In genomic region chrX:140141444-140142029, GRCh38 we compare ENCODE assay signal across 8 cellular contexts.
DNase-seq lines count a peak whose midpoint lies in the region; ATAC-seq and TF ChIP-seq lines count a peak whose summit lies in the region.

No MANE protein-coding gene starts in this region.

- H3K36me3 ChIP-seq in neural cell (ENCODE audit: insufficient read depth, low read length) = no peaks in the 10 kb centered on the region

- no peaks in the 10 kb centered on the region for H3K27me3 ChIP-seq in neural cell (ENCODE audit: insufficient read depth, low read depth, low read length)

- no peak overlapping the region for H3K27ac Mint-ChIP-seq in endothelial cell (ENCODE audit: unreplicated experiment)

- H3K79me2 ChIP-seq in neural cell (replicated peaks; ENCODE audit: insufficient read depth, low read length) = no peaks in the 10 kb centered on the region

- H3K9me3 ChIP-seq in neural cell (ENCODE audit: low read length) = no peaks in the 10 kb centered on the region

- H3K4me3 Mint-ChIP-seq in endothelial cell (ENCODE audit: unreplicated experiment) = no peak overlapping the region

- no peak overlapping the region for H3K9ac ChIP-seq in neural cell (ENCODE audit: low read length)

- H4K20me1 ChIP-seq in neural cell (ENCODE audit: insufficient read depth) = no peaks in the 10 kb centered on the region

- peak; percentile 49 for TF ChIP-seq RAD21 in neural cell (conservative IDR thresholded peaks at IDR 0.05)

- H3K4me3 ChIP-seq in neural cell (ENCODE audit: low read length) = no peak overlapping the region

- H3K4me2 ChIP-seq in neural cell (ENCODE audit: low read length) = no peak overlapping the region

- no peaks in the 10 kb centered on the region for H3K36me3 Mint-ChIP-seq in endothelial cell (ENCODE audit: low read depth, unreplicated experiment)

- no peak for TF ChIP-seq EP300 in neural cell (conservative IDR thresholded peaks at IDR 0.05; ENCODE audit: poor library complexity, severe bottlenecking)

- peak; percentile 69 for TF ChIP-seq CTCF in C4-2B (conservative IDR thresholded peaks at IDR 0.05)
- TF ChIP-seq CTCF in GM13976 (IDR thresholded peaks at IDR 0.05; ENCODE audit: borderline replicate concordance, control extremely low read depth, extremely low read depth, insufficient read depth, missing control alignments) = peak; percentile 42
- TF ChIP-seq CTCF in RWPE1 (conservative IDR thresholded peaks at IDR 0.05; ENCODE audit: low read depth) = peak; percentile 41
- peak; percentile 57 for TF ChIP-seq CTCF in endothelial cell (IDR thresholded peaks at IDR 0.05; ENCODE audit: unreplicated experiment)
- TF ChIP-seq CTCF in neural cell (IDR thresholded peaks at IDR 0.05; ENCODE audit: poor library complexity, severe bottlenecking) = peak; percentile 65

- H3F3A ChIP-seq in neural cell (ENCODE audit: insufficient read depth, low read length, poor library complexity, severe bottlenecking) = no peaks in the 10 kb centered on the region

- POLR2A ChIA-PET in RWPE1 (lab: Yijun Ruan, JAX; ENCODE audit: low non-redundant PET) = no interaction called here

- ATAC-seq in HG03175 (IDR thresholded peaks at IDR 0.05; ENCODE audit: unreplicated experiment) (peak; percentile 72), HG02588 (IDR thresholded peaks at IDR 0.05; ENCODE audit: unreplicated experiment) (no peak)

- no peak overlapping the region for H2AFZ ChIP-seq in neural cell (ENCODE audit: low read depth, low read length)

- DNase-seq in GM13976 (ENCODE audit: low spot score) = peak; percentile 42
- DNase-seq in RWPE1 (ENCODE audit: low spot score) = peak; percentile 21
- DNase-seq in endothelial cell (ENCODE audit: low spot score) = peak; percentile 51
- DNase-seq in NCI-H1048 (lab: John Stamatoyannopoulos, UW) = no peak

- H3K27ac ChIP-seq in C4-2B (no peak overlapping the region), RWPE1 (no peak overlapping the region), neural cell (ENCODE audit: low read length) (no peak overlapping the region)

- H3K27me3 Mint-ChIP-seq in endothelial cell (ENCODE audit: unreplicated experiment) = no peaks in the 10 kb centered on the region

- CTCF ChIA-PET in RWPE1 (lab: Yijun Ruan, JAX) = interaction anchor here (0.6 to 0.9 kb wide), 4 partner anchors 81 to 414 kb away, joined by 3 to 4 read pairs (median 4); no protein-coding TSS in a partner anchor

- no peaks in the 10 kb centered on the region for H3K9me3 Mint-ChIP-seq in endothelial cell (ENCODE audit: unreplicated experiment)

- in situ Hi-C loops in GM13976 (cut with MboI; ENCODE audit: low sequenced_read_pairs, unreplicated experiment) = no loop called here

- H3K9me2 ChIP-seq in neural cell (ENCODE audit: insufficient read depth, low read length) = no peaks in the 10 kb centered on the region

- H3K4me1 Mint-ChIP-seq in endothelial cell (ENCODE audit: unreplicated experiment) = no peaks in the 10 kb centered on the region

TF ChIP-seq in neural cell, 6 proteins besides CTCF, POLR2A, EP300 and RAD21:
- TF ChIP-seq SMC3 (conservative IDR thresholded peaks at IDR 0.05; ENCODE audit: poor library complexity) = peak; percentile 71
- no peak for TF ChIP-seq POLR2AphosphoS5 (IDR thresholded peaks at IDR 0.05)
- TF ChIP-seq TAF1 (IDR thresholded peaks at IDR 0.05; ENCODE audit: low read depth) = no peak
- TF ChIP-seq EZH2 (IDR thresholded peaks at IDR 0.05; ENCODE audit: borderline replicate concordance, insufficient read depth, low read length, poor library complexity, severe bottlenecking) = no peak
- no peak for TF ChIP-seq REST (IDR thresholded peaks at IDR 0.05; ENCODE audit: borderline replicate concordance)
- TF ChIP-seq MXI1 (conservative IDR thresholded peaks at IDR 0.05; ENCODE audit: poor library complexity, severe bottlenecking) = no peak
